ENCODE assay signal across 29 cellular contexts in genomic region chr15:48375767-48376166, GRCh38.
"Had no signal": no experiment of that assay in that cellular context is flagged by ENCODE, and none has a peak within 500 bp of the region (broad histone marks: within the 10 kb centered on the region; RNA-seq: fewer than 3 reads in every experiment).

No MANE protein-coding gene starts in this region.

- H3K9me3 ChIP-seq: stomach, suprapubic skin, testis, thoracic aorta, thyroid gland, tibial artery, tibial nerve, transverse colon, upper lobe of left lung, upper lobe of right lung, uterus, vagina had no signal

- H3K36me3 ChIP-seq: stomach, suprapubic skin, thoracic aorta, thyroid gland, tibial artery, tibial nerve, transverse colon, upper lobe of left lung, upper lobe of right lung, uterus, vagina had no signal

- DNase-seq: stimulated activated CD4-positive, alpha-beta T cell treated with anti-CD3 and anti-CD28 coated beads, Interleukin-2, amount 100 ng/mL, for 48 hours; stimulated activated CD4-positive, alpha-beta T cell treated with anti-CD3 and anti-CD28 coated beads, Interleukin-4, amount 100 ng/mL, for 1 hour; stimulated activated CD4-positive, alpha-beta T cell treated with anti-CD3 and anti-CD28 coated beads, Interleukin-4, amount 100 ng/mL, for 24 hours; stimulated activated CD4-positive, alpha-beta T cell treated with anti-CD3 and anti-CD28 coated beads, Interleukin-4, amount 100 ng/mL, for 4 hours; stimulated activated CD8-positive, alpha-beta memory T cell treated with anti-CD3 and anti-CD28 coated beads, Interleukin-4, amount 100 ng/mL, for 48 hours; stimulated activated naive B cell treated with anti-CD40 and anti-IgM and Interleukin-4, amounts not matched to agents 10 μg/mL and 1 μg/mL and 100 μg/mL, for 72 hours; stimulated activated naive CD4-positive, alpha-beta T cell; stimulated activated naive CD4-positive, alpha-beta T cell treated with Interleukin-2 at 50 U/mL for 16 hours; stimulated activated naive CD8-positive, alpha-beta T cell treated with anti-CD3 and anti-CD28 coated beads, Interleukin-15, amount 100 ng/mL, for 72 hours; stimulated activated naive CD8-positive, alpha-beta T cell treated with anti-CD3 and anti-CD28 coated beads, Interleukin-15, Interleukin-2, amounts not matched to agents 100 U/mL and 50 U/mL, for 24 hours; stomach; substantia nigra; testis; thyroid gland; tibial artery; transverse colon; trophoblast cell; upper lobe of left lung; upper lobe of right lung; uterus had no signal

- H3K4me1 ChIP-seq: stomach, suprapubic skin, testis, tibial artery, transverse colon, upper lobe of left lung, upper lobe of right lung, uterus, vagina had no signal

- H3K36me3 Mint-ChIP-seq: stimulated activated effector memory CD8-positive, alpha-beta T cell treated with anti-CD3 and anti-CD28 coated beads, Interleukin-12 subunit alpha, Interleukin-12 subunit beta, amount 100 ng/mL, for 72 hours; stimulated activated memory B cell treated with anti-CD40 and anti-IgM and Interleukin-4, amounts not matched to agents 10 μg/mL and 1 μg/mL and 100 μg/mL, for 72 hours; type B pancreatic cell had no signal

- H3K4me1 Mint-ChIP-seq: stimulated activated effector memory CD8-positive, alpha-beta T cell treated with anti-CD3 and anti-CD28 coated beads, Interleukin-12 subunit alpha, Interleukin-12 subunit beta, amount 100 ng/mL, for 72 hours; stimulated activated memory B cell treated with anti-CD40 and anti-IgM and Interleukin-4, amounts not matched to agents 10 μg/mL and 1 μg/mL and 100 μg/mL, for 72 hours; stimulated activated naive CD8-positive, alpha-beta T cell treated with anti-CD3 and anti-CD28 coated beads, Interleukin-15, amount 100 ng/mL, for 72 hours had no signal

- H3K27ac Mint-ChIP-seq: stimulated activated effector memory CD8-positive, alpha-beta T cell treated with anti-CD3 and anti-CD28 coated beads, Interleukin-12 subunit alpha, Interleukin-12 subunit beta, amount 100 ng/mL, for 72 hours; stimulated activated memory B cell treated with anti-CD40 and anti-IgM and Interleukin-4, amounts not matched to agents 10 μg/mL and 1 μg/mL and 100 μg/mL, for 72 hours; stimulated activated naive B cell treated with anti-CD40 and anti-IgM and Interleukin-4, amounts not matched to agents 10 μg/mL and 1 μg/mL and 100 μg/mL, for 72 hours; stimulated activated naive CD8-positive, alpha-beta T cell treated with anti-CD3 and anti-CD28 coated beads, Interleukin-15, amount 100 ng/mL, for 72 hours; stimulated activated naive CD8-positive, alpha-beta T cell treated with anti-CD3 and anti-CD28 coated beads, Interleukin-15, Interleukin-2, amounts not matched to agents 100 ng/mL and 50 ng/mL, for 24 hours; type B pancreatic cell had no signal

- H3K27ac ChIP-seq: stomach, suprapubic skin, testis, thoracic aorta, thyroid gland, tibial artery, tibial nerve, transverse colon, upper lobe of left lung, upper lobe of right lung, uterus, vagina had no signal

- H3K9me3 Mint-ChIP-seq: stimulated activated effector memory CD8-positive, alpha-beta T cell treated with anti-CD3 and anti-CD28 coated beads, Interleukin-12 subunit alpha, Interleukin-12 subunit beta, amount 100 ng/mL, for 72 hours had no signal

- FAIRE-seq: urothelium cell line had no signal

- H3K4me3 Mint-ChIP-seq: stimulated activated effector memory CD8-positive, alpha-beta T cell treated with anti-CD3 and anti-CD28 coated beads, Interleukin-12 subunit alpha, Interleukin-12 subunit beta, amount 100 ng/mL, for 72 hours; stimulated activated memory B cell treated with anti-CD40 and anti-IgM and Interleukin-4, amounts not matched to agents 10 μg/mL and 1 μg/mL and 100 μg/mL, for 72 hours; stimulated activated naive B cell treated with anti-CD40 and anti-IgM and Interleukin-4, amounts not matched to agents 10 μg/mL and 1 μg/mL and 100 μg/mL, for 72 hours; stimulated activated naive CD8-positive, alpha-beta T cell treated with anti-CD3 and anti-CD28 coated beads, Interleukin-15, amount 100 ng/mL, for 72 hours; stimulated activated naive CD8-positive, alpha-beta T cell treated with anti-CD3 and anti-CD28 coated beads, Interleukin-15, Interleukin-2, amounts not matched to agents 100 ng/mL and 50 ng/mL, for 24 hours; type B pancreatic cell had no signal

- H3K27me3 ChIP-seq: suprapubic skin, testis, thyroid gland, tibial artery, tibial nerve, transverse colon, upper lobe of left lung, upper lobe of right lung, uterus, vagina had no signal

- H3K4me3 ChIP-seq: stomach, suprapubic skin, testis, thoracic aorta, thyroid gland, tibial artery, tibial nerve, transverse colon, upper lobe of left lung, upper lobe of right lung, uterus, vagina had no signal

- ATAC-seq: stimulated activated effector memory CD8-positive, alpha-beta T cell treated with anti-CD3 and anti-CD28 coated beads, Interleukin-12 subunit alpha, Interleukin-12 subunit beta, amount 100 ng/mL, for 72 hours; stimulated activated memory B cell treated with anti-CD40 and anti-IgM and Interleukin-4, amounts not matched to agents 10 μg/mL and 1 μg/mL and 100 μg/mL, for 72 hours; stimulated activated naive B cell treated with anti-CD40 and anti-IgM and Interleukin-4, amounts not matched to agents 10 μg/mL and 1 μg/mL and 100 μg/mL, for 72 hours; stimulated activated naive CD8-positive, alpha-beta T cell treated with anti-CD3 and anti-CD28 coated beads, Interleukin-15, amount 100 ng/mL, for 72 hours; stimulated activated naive CD8-positive, alpha-beta T cell treated with anti-CD3 and anti-CD28 coated beads, Interleukin-15, Interleukin-2, amounts not matched to agents 100 U/mL and 50 U/mL, for 24 hours; upper lobe of right lung had no signal
